Comparison of ENCODE assay signal across 8 cellular contexts in genomic region chr9:94860678-94861588, GRCh38.
DNase-seq lines count a peak whose midpoint lies in the region; ATAC-seq and TF ChIP-seq lines count a peak whose summit lies in the region.

No MANE protein-coding gene starts in this region.

- TF ChIP-seq CTCF in glutamatergic neuron (IDR thresholded peaks at IDR 0.05; ENCODE audit: partially characterized antibody, unreplicated experiment), result no peak

- H3K4me1 Mint-ChIP-seq in glutamatergic neuron (ENCODE audit: low read depth, unreplicated experiment), result peaks cover 3% of the 10 kb centered on the region

- H3K36me3 Mint-ChIP-seq in glutamatergic neuron (ENCODE audit: unreplicated experiment), result no peaks in the 10 kb centered on the region

- peak; percentile 87 for ATAC-seq in GM19468 (IDR thresholded peaks at IDR 0.05; ENCODE audit: extremely low read depth, unreplicated experiment)

- no peaks in the 10 kb centered on the region for H3K27me3 Mint-ChIP-seq in glutamatergic neuron (ENCODE audit: unreplicated experiment)

- peak; percentile 58 for DNase-seq in COLO668 (lab: John Stamatoyannopoulos, UW; ENCODE audit: unreplicated experiment)
- peak; percentile 70 for DNase-seq in HK-2 (ENCODE audit: unreplicated experiment)
- DNase-seq in T-helper 9 cell, result peak; percentile 52
- peak; percentile 85 for DNase-seq in central memory CD4-positive, alpha-beta T cell
- DNase-seq in stimulated activated CD4-positive, alpha-beta T cell treated with anti-CD3 and anti-CD28 coated beads, Interleukin-15, amount 100 ng/mL, for 24 hours, result peak; percentile 69
- DNase-seq in kidney glomerular epithelial cell (lab: John Stamatoyannopoulos, UW), result no peak
- DNase-seq in glutamatergic neuron, result no peak

- no peaks in the 10 kb centered on the region for H3K9me3 Mint-ChIP-seq in glutamatergic neuron (ENCODE audit: unreplicated experiment)

- no peak overlapping the region for H3K4me3 Mint-ChIP-seq in glutamatergic neuron (ENCODE audit: unreplicated experiment)

- H3K27ac Mint-ChIP-seq in glutamatergic neuron (ENCODE audit: unreplicated experiment), result no peak overlapping the region

Comparison
In these comparisons a context has a peak if more than half of its experiments do, and no peak if none do; other contexts are left out.
1. DNase-seq: peak in COLO668 (single experiment), HK-2 (single experiment), T-helper 9 cell (single experiment), central memory CD4-positive, alpha-beta T cell (single experiment) and stimulated activated CD4-positive, alpha-beta T cell treated with anti-CD3 and anti-CD28 coated beads, Interleukin-15, amount 100 ng/mL, for 24 hours (single experiment); none in kidney glomerular epithelial cell (single experiment) and glutamatergic neuron (single experiment).